35 cellular contexts compared by ENCODE assay signal in genomic region chr11:8429483-8429882, GRCh38.
"Had no signal": no experiment of that assay in that cellular context is flagged by ENCODE, and none has a peak within 500 bp of the region (broad histone marks: within the 10 kb centered on the region; RNA-seq: fewer than 3 reads in every experiment).

No MANE protein-coding gene starts in this region.

- H2AFZ ChIP-seq: PC-9 had no signal

- H3K4me1 ChIP-seq: SJSA1 had no signal

- H3K9me3 ChIP-seq: SJSA1, SK-N-SH had no signal

- FAIRE-seq: bronchial epithelial cell, K562, RCC 7860 had no signal

- DNase-seq: activated CD4-positive, alpha-beta memory T cell treated with anti-CD3 and anti-CD28 coated beads, Interleukin-2, amount 10 ng/mL, durations not matched to agents 7 days and 5 days; activated CD4-positive, alpha-beta T cell treated with anti-CD3 and anti-CD28 coated beads for 1 hour; activated CD4-positive, alpha-beta T cell treated with anti-CD3 and anti-CD28 coated beads for 48 hours; activated CD4-positive, CD25-positive, alpha-beta regulatory T cell; activated CD8-positive, alpha-beta memory T cell treated with anti-CD3 and anti-CD28 coated beads for 24 hours; activated CD8-positive, alpha-beta memory T cell treated with anti-CD3 and anti-CD28 coated beads, Interleukin-2, amount 10 ng/mL, durations not matched to agents 7 days and 5 days; activated CD8-positive, alpha-beta memory T cell treated with anti-CD3 and anti-CD28 coated beads, Interleukin-2, amount 50 U/mL, for 48 hours; activated effector memory CD4-positive, alpha-beta T cell treated with Interleukin-2 at 50 U/mL for 16 hours; activated naive CD4-positive, alpha-beta T cell treated with anti-CD3 and anti-CD28 coated beads, Interleukin-2, amount 10 ng/mL, durations not matched to agents 7 days and 5 days; activated naive CD8-positive, alpha-beta T cell treated with anti-CD3 and anti-CD28 coated beads, Interleukin-2, amount 50 U/mL, for 24 hours; activated T-cell treated with anti-CD3 and anti-CD28 coated beads, Interleukin-2, amount 50 U/mL, for 48 hours; anterior cingulate cortex; NCI-H1092 treated with DMSO at 0.1 percent for 48 hours; NCI-H1417; NCI-H146; NCI-H187; NCI-H2029 treated with DMSO at 0.1 percent for 48 hours; NCI-H2107; NCI-H2171; NCI-H510A; NCI-H526; NCI-H748 treated with DMSO at 0.1 percent for 48 hours; NK-92 treated with Interleukin-12 subunit alpha and Interleukin-12 subunit beta, amount 100 ng/mL, for 24 hours; PC-9; SHP77 treated with DMSO at 0.1 percent for 48 hours; SK-N-SH; WERI-Rb-1 had no signal

- H3K4me3 ChIP-seq: K562, PC-9, SJSA1 had no signal

- H3K4me1 Mint-ChIP-seq: activated CD4-positive, alpha-beta memory T cell treated with anti-CD3 and anti-CD28 coated beads, Interleukin-2, amount 10 ng/mL, durations not matched to agents 7 days and 5 days; activated CD8-positive, alpha-beta memory T cell treated with anti-CD3 and anti-CD28 coated beads, Interleukin-2, amount 10 ng/mL, durations not matched to agents 7 days and 5 days; activated naive CD4-positive, alpha-beta T cell treated with anti-CD3 and anti-CD28 coated beads, Interleukin-2, amount 10 ng/mL, durations not matched to agents 7 days and 5 days; activated naive CD8-positive, alpha-beta T cell treated with anti-CD3 and anti-CD28 coated beads, Interleukin-2, amount 50 U/mL, for 24 hours; brain had no signal

- H3K27me3 Mint-ChIP-seq: activated naive CD8-positive, alpha-beta T cell treated with anti-CD3 and anti-CD28 coated beads, Interleukin-2, amount 50 U/mL, for 24 hours; brain had no signal

- H3K9me3 Mint-ChIP-seq: activated CD4-positive, alpha-beta memory T cell treated with anti-CD3 and anti-CD28 coated beads, Interleukin-2, amount 10 ng/mL, durations not matched to agents 7 days and 5 days; activated naive CD4-positive, alpha-beta T cell treated with anti-CD3 and anti-CD28 coated beads, Interleukin-2, amount 10 ng/mL, durations not matched to agents 7 days and 5 days; activated naive CD8-positive, alpha-beta T cell treated with anti-CD3 and anti-CD28 coated beads, Interleukin-2, amount 50 U/mL, for 24 hours; T-helper 1 cell treated with Interleukin-12 subunit alpha and Interleukin-12 subunit beta and Interleukin-4 antibody, amounts not matched to agents 30 μg/mL and 1 μg/mL, for 36 hours; T-helper 2 cell treated with Interferon-gamma antibody and Interleukin-4, amounts not matched to agents 5 μg/mL and 100 μg/mL, for 36 hours had no signal

- H3K4me2 ChIP-seq: PC-9, SK-N-SH had no signal

- H3K36me3 Mint-ChIP-seq: activated CD8-positive, alpha-beta memory T cell treated with anti-CD3 and anti-CD28 coated beads, Interleukin-2, amount 10 ng/mL, durations not matched to agents 7 days and 5 days; activated naive CD4-positive, alpha-beta T cell treated with anti-CD3 and anti-CD28 coated beads, Interleukin-2, amount 10 ng/mL, durations not matched to agents 7 days and 5 days had no signal

- H3K4me3 Mint-ChIP-seq: activated CD4-positive, alpha-beta memory T cell treated with anti-CD3 and anti-CD28 coated beads, Interleukin-2, amount 10 ng/mL, durations not matched to agents 7 days and 5 days; activated CD8-positive, alpha-beta memory T cell treated with anti-CD3 and anti-CD28 coated beads, Interleukin-2, amount 10 ng/mL, durations not matched to agents 7 days and 5 days; activated naive CD4-positive, alpha-beta T cell treated with anti-CD3 and anti-CD28 coated beads, Interleukin-2, amount 10 ng/mL, durations not matched to agents 7 days and 5 days; activated naive CD8-positive, alpha-beta T cell; activated naive CD8-positive, alpha-beta T cell treated with anti-CD3 and anti-CD28 coated beads, Interleukin-2, amount 50 U/mL, for 24 hours; brain; T-helper 1 cell treated with Interleukin-12 subunit alpha and Interleukin-12 subunit beta and Interleukin-4 antibody, amounts not matched to agents 30 μg/mL and 1 μg/mL, for 36 hours; T-helper 2 cell treated with Interferon-gamma antibody and Interleukin-4, amounts not matched to agents 5 μg/mL and 100 μg/mL, for 36 hours had no signal

- H3K27ac Mint-ChIP-seq: activated CD4-positive, alpha-beta memory T cell treated with anti-CD3 and anti-CD28 coated beads, Interleukin-2, amount 10 ng/mL, durations not matched to agents 7 days and 5 days; activated CD8-positive, alpha-beta memory T cell treated with anti-CD3 and anti-CD28 coated beads, Interleukin-2, amount 10 ng/mL, durations not matched to agents 7 days and 5 days; activated naive CD4-positive, alpha-beta T cell treated with anti-CD3 and anti-CD28 coated beads, Interleukin-2, amount 10 ng/mL, durations not matched to agents 7 days and 5 days; activated naive CD8-positive, alpha-beta T cell; activated naive CD8-positive, alpha-beta T cell treated with anti-CD3 and anti-CD28 coated beads, Interleukin-2, amount 50 U/mL, for 24 hours; brain; T-helper 1 cell treated with Interleukin-12 subunit alpha and Interleukin-12 subunit beta and Interleukin-4 antibody, amounts not matched to agents 30 μg/mL and 1 μg/mL, for 36 hours; T-helper 2 cell treated with Interferon-gamma antibody and Interleukin-4, amounts not matched to agents 5 μg/mL and 100 μg/mL, for 36 hours had no signal

- H3K27ac ChIP-seq: PC-9, SJSA1, WERI-Rb-1 had no signal

- ATAC-seq: activated CD8-positive, alpha-beta memory T cell treated with anti-CD3 and anti-CD28 coated beads, Interleukin-2, amount 10 ng/mL, durations not matched to agents 7 days and 5 days; activated naive CD8-positive, alpha-beta T cell treated with anti-CD3 and anti-CD28 coated beads, Interleukin-2, amount 50 U/mL, for 24 hours; K562 had no signal

- H3K9ac ChIP-seq: SK-N-SH had no signal

- H3K36me3 ChIP-seq: SJSA1, WERI-Rb-1 had no signal

- H3K27me3 ChIP-seq: SJSA1 had no signal
